18 cellular contexts compared by ENCODE assay signal in the genomic region with DNA sequence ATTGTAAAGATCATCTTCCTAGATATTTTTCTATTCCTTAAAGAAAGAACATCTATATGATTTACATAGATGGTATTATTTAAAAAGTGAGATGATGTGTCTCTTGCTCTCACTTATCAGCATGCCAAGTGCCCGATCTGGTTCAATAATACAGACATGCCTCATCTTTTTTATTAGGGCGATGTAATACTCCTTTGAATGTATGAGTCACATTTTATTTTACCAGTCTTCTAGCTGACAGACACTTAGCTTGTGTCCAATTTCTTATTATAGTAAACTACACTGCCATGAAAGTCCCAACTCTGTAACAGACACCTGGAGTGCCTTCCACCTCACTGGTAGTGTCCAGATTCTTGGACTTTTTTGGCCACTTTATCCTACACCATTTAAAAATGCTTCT.
"Had no signal": no experiment of that assay in that cellular context is flagged by ENCODE, and none has a peak within 500 bp of the region (broad histone marks: within the 10 kb centered on the region; RNA-seq: fewer than 3 reads in every experiment).

No MANE protein-coding gene starts in this region.

- H3K4me3 Mint-ChIP-seq: activated CD4-positive, alpha-beta T cell treated with anti-CD3 and anti-CD28 coated beads, Interleukin-2, amount 10 ng/mL, durations not matched to agents 7 days and 5 days; activated naive CD4-positive, alpha-beta T cell treated with anti-CD3 and anti-CD28 coated beads, Interleukin-2, amount 10 ng/mL, durations not matched to agents 7 days and 5 days; effector memory CD8-positive, alpha-beta T cell; nephron progenitor cell; stimulated activated naive CD8-positive, alpha-beta T cell treated with anti-CD3 and anti-CD28 coated beads, Interleukin-15, Interleukin-2, amounts not matched to agents 100 ng/mL and 50 ng/mL, for 24 hours; T-helper 1 cell treated with Interleukin-12 subunit alpha and Interleukin-12 subunit beta and Interleukin-4 antibody, amounts not matched to agents 30 μg/mL and 1 μg/mL, for 36 hours had no signal

- H3K4me1 ChIP-seq: adrenal gland, left ventricle myocardium inferior, upper lobe of right lung had no signal

- H3K27me3 Mint-ChIP-seq: activated CD4-positive, alpha-beta T cell treated with anti-CD3 and anti-CD28 coated beads, Interleukin-2, amount 10 ng/mL, durations not matched to agents 7 days and 5 days; activated naive CD4-positive, alpha-beta T cell treated with anti-CD3 and anti-CD28 coated beads, Interleukin-2, amount 10 ng/mL, durations not matched to agents 7 days and 5 days; effector memory CD8-positive, alpha-beta T cell; stimulated activated naive CD8-positive, alpha-beta T cell treated with anti-CD3 and anti-CD28 coated beads, Interleukin-15, Interleukin-2, amounts not matched to agents 100 ng/mL and 50 ng/mL, for 24 hours had no signal

- H3K27ac Mint-ChIP-seq: activated CD4-positive, alpha-beta T cell treated with anti-CD3 and anti-CD28 coated beads, Interleukin-2, amount 10 ng/mL, durations not matched to agents 7 days and 5 days; activated naive CD4-positive, alpha-beta T cell treated with anti-CD3 and anti-CD28 coated beads, Interleukin-2, amount 10 ng/mL, durations not matched to agents 7 days and 5 days; effector memory CD8-positive, alpha-beta T cell; nephron progenitor cell; stimulated activated naive CD8-positive, alpha-beta T cell treated with anti-CD3 and anti-CD28 coated beads, Interleukin-15, Interleukin-2, amounts not matched to agents 100 ng/mL and 50 ng/mL, for 24 hours; T-helper 1 cell treated with Interleukin-12 subunit alpha and Interleukin-12 subunit beta and Interleukin-4 antibody, amounts not matched to agents 30 μg/mL and 1 μg/mL, for 36 hours had no signal

- H3K9me3 Mint-ChIP-seq: nephron progenitor cell had no signal

- H3K4me3 ChIP-seq: adrenal gland, left ventricle myocardium inferior, upper lobe of right lung had no signal

- ATAC-seq: effector memory CD8-positive, alpha-beta T cell; upper lobe of right lung had no signal

- H3K27ac ChIP-seq: adrenal gland, left ventricle myocardium inferior, upper lobe of right lung had no signal

- H3K9me3 ChIP-seq: adrenal gland, left ventricle myocardium inferior, upper lobe of right lung had no signal

- H3K36me3 Mint-ChIP-seq: activated naive CD4-positive, alpha-beta T cell treated with anti-CD3 and anti-CD28 coated beads, Interleukin-2, amount 10 ng/mL, durations not matched to agents 7 days and 5 days had no signal

- DNase-seq: activated CD4-positive, alpha-beta T cell treated with anti-CD3 and anti-CD28 coated beads, Interleukin-2, amount 10 ng/mL, durations not matched to agents 7 days and 5 days; activated CD4-positive, CD25-positive, alpha-beta regulatory T cell; activated CD8-positive, alpha-beta memory T cell treated with anti-CD3 and anti-CD28 coated beads for 24 hours; activated naive CD4-positive, alpha-beta T cell treated with anti-CD3 and anti-CD28 coated beads, Interleukin-2, amount 10 ng/mL, durations not matched to agents 7 days and 5 days; adrenal gland; central memory CD4-positive, alpha-beta T cell; cortex of kidney; effector memory CD8-positive, alpha-beta T cell; head of caudate nucleus; islet precursor cell; left ventricle myocardium inferior; mesenchymal stem cell; nephron progenitor cell; stimulated activated CD4-positive, alpha-beta T cell treated with anti-CD3 and anti-CD28 coated beads, Interleukin-4, amount 100 ng/mL, for 1 hour; stimulated activated CD8-positive, alpha-beta memory T cell treated with anti-CD3 and anti-CD28 coated beads, Interleukin-4, amount 100 ng/mL, for 48 hours; upper lobe of right lung had no signal

- H3K4me1 Mint-ChIP-seq: activated CD4-positive, alpha-beta T cell treated with anti-CD3 and anti-CD28 coated beads, Interleukin-2, amount 10 ng/mL, durations not matched to agents 7 days and 5 days; activated naive CD4-positive, alpha-beta T cell treated with anti-CD3 and anti-CD28 coated beads, Interleukin-2, amount 10 ng/mL, durations not matched to agents 7 days and 5 days had no signal
